8 cellular contexts compared by ENCODE assay signal in the genomic region with DNA sequence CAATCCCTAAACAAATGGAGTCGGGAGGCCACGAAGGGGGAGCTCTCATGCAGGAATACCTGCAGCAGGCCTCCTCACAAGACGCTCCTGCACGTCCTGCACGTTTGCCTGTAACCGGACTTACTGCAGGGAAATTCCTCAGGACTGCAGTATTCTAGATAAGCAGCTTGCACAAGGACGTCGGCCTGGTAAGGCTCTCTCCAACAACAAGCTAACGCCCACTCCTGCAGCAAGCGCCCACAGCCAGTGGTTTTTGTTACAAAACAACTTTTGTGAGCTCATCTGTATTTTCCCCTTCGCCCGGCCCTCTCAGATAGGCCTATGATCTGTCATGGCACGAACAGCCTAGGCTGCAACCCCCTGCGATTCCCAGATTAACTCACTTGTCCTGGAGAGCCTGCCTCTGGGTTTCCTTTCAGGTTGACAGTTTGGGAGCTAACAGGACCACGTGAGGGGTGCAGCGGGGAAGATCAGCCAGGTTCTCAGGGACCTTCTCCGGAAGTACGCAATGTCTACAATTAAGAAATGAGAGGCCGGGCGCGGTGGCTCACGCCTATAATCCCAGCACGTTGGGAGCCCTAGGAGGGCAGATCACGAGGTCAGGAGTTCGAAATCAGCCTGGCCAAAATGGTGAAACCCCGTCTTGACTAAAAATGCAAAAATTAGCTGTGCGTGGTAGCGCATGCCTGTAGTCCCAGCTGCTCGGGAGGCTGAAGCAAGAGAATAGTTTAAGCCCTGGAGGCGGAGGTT. TPM values are rescaled to one million over a fixed set of nuclear protein-coding genes. Genes with fewer than 3 reads are reported as not detected.
DNase-seq lines count a peak whose midpoint lies in the region; TF ChIP-seq lines count a peak whose summit lies in the region.

No MANE protein-coding gene starts in this region.

- in situ Hi-C loops in transverse colon (cut with MboI; ENCODE audit: low pct_ligation_motif_present in 1 of 4, low pct_unique_long_range_greater_than_20kb in 1 of 4, low sequenced_read_pairs in 3 of 4) = no loop called here

- H4K20me1 ChIP-seq in DOHH2 (ENCODE audit: control insufficient read depth, insufficient read depth, low read depth, low read length) (peaks cover 7% of the 10 kb centered on the region; the same call in 1 of the 2 replicates), neural progenitor cell (ENCODE audit: low read depth) (peaks cover 37% of the 10 kb centered on the region)

- peaks cover 8% of the 10 kb centered on the region for H3K36me3 Mint-ChIP-seq in neural progenitor cell

- DNase-seq in NCI-H2171 treated with DMSO at 0.1 percent for 48 hours (lab: John Stamatoyannopoulos, UW) (peak; percentile 37), fibroblast of gingiva (ENCODE audit: low read depth) (peak; percentile 61), neural progenitor cell (ENCODE audit: low spot score) (no peak), transverse colon (peak; percentile 58), NCI-H1930 (lab: John Stamatoyannopoulos, UW) (no peak), NCI-H2107 (lab: John Stamatoyannopoulos, UW) (no peak)
- peak; percentile 64 for DNase-seq in activated T-cell treated with anti-CD3 and anti-CD28 coated beads, Interleukin-2, amount 50 U/mL, for 1 hour

- H3K27ac Mint-ChIP-seq in neural progenitor cell = peak overlapping the region; percentile 86

- no peak for TF ChIP-seq CTCF in DOHH2 (IDR thresholded peaks at IDR 0.05; ENCODE audit: low read depth, low read length, poor library complexity, severe bottlenecking)
- no peak for TF ChIP-seq CTCF in neural progenitor cell (IDR thresholded peaks at IDR 0.05)
- TF ChIP-seq CTCF in transverse colon (IDR thresholded peaks at IDR 0.05) = no peak

- H3K27me3 Mint-ChIP-seq in neural progenitor cell (ENCODE audit: insufficient read depth, low read depth) = peaks cover 2% of the 10 kb centered on the region

- peak overlapping the region; percentile 98 for H3K4me3 ChIP-seq in DOHH2 (ENCODE audit: low read length)
- H3K4me3 ChIP-seq in neural progenitor cell = peak overlapping the region; percentile 92
- peak overlapping the region; percentile 93 to 98 (median 94) for H3K4me3 ChIP-seq in transverse colon

- H3K36me3 ChIP-seq in DOHH2 (ENCODE audit: control insufficient read depth, low read length) = peaks cover 3% of the 10 kb centered on the region
- no peaks in the 10 kb centered on the region for H3K36me3 ChIP-seq in neural progenitor cell
- no peaks in the 10 kb centered on the region for H3K36me3 ChIP-seq in transverse colon

- no peak overlapping the region for H2AFZ ChIP-seq in neural progenitor cell (replicated peaks)

- H3K9me3 Mint-ChIP-seq in neural progenitor cell = no peaks in the 10 kb centered on the region

- H3K9ac ChIP-seq in neural progenitor cell = peak overlapping the region; percentile 0

- peak overlapping the region; percentile 95 for H3K4me3 Mint-ChIP-seq in neural progenitor cell

- H3K9me2 ChIP-seq in DOHH2 (replicated peaks; ENCODE audit: control insufficient read depth, low read length) = no peaks in the 10 kb centered on the region

- peaks cover 26% of the 10 kb centered on the region for H3K4me1 ChIP-seq in DOHH2 (ENCODE audit: control insufficient read depth, low read length)
- peaks cover 11% of the 10 kb centered on the region for H3K4me1 ChIP-seq in neural progenitor cell
- peaks cover 20 to 30% (median 28%) of the 10 kb centered on the region in 4 donors for H3K4me1 ChIP-seq in transverse colon

- H3K4me1 Mint-ChIP-seq in neural progenitor cell = peaks cover 26% of the 10 kb centered on the region

- H3K9me3 ChIP-seq in DOHH2 (ENCODE audit: control insufficient read depth, insufficient read depth, low read length) (no peaks in the 10 kb centered on the region), neural progenitor cell (ENCODE audit: low read depth) (no peaks in the 10 kb centered on the region), transverse colon (no peaks in the 10 kb centered on the region)

- H3K79me2 ChIP-seq in DOHH2 (ENCODE audit: control insufficient read depth, low read length) (peaks cover 25% of the 10 kb centered on the region), neural progenitor cell (ENCODE audit: low read depth) (peaks cover 30% of the 10 kb centered on the region)

- H3F3A ChIP-seq in DOHH2 (ENCODE audit: control insufficient read depth, insufficient read depth) (peaks cover 3% of the 10 kb centered on the region; the same call in 1 of the 2 replicates), neural progenitor cell (ENCODE audit: low read depth) (peaks cover 19% of the 10 kb centered on the region)

- no peak for TF ChIP-seq EP300 in transverse colon (IDR thresholded peaks at IDR 0.05; ENCODE audit: low read depth)

- H3K4me2 ChIP-seq in DOHH2 (ENCODE audit: low read length) = peak overlapping the region; percentile 99
- H3K4me2 ChIP-seq in neural progenitor cell = peak overlapping the region; percentile 81

- TF ChIP-seq POLR2A in transverse colon (IDR thresholded peaks at IDR 0.05) = no peak

- H3K27me3 ChIP-seq in DOHH2 (ENCODE audit: control insufficient read depth, low read length) (no peaks in the 10 kb centered on the region), neural progenitor cell (no peaks in the 10 kb centered on the region), transverse colon (no peaks in the 10 kb centered on the region)

- 12 to 20% methylated on average over 4 to 29 of the region's 30 CpGs for WGBS in transverse colon (ENCODE audit: low coverage in 1 of 2), 2 donors

- H3K27ac ChIP-seq in DOHH2 (ENCODE audit: low read depth, low read length) (no peak overlapping the region), neural progenitor cell (no peak overlapping the region), transverse colon (peak overlapping the region; percentile 100)

- intact Hi-C loops in transverse colon (cut with DNase I; ENCODE audit: low total_unique reads) = no loop called here

RNA-seq across cellular contexts. Expression of a gene that starts 0.9 kb away (rescaled TPM):
- 7.5 and 71.6 TPM in 2 replicates for total RNA-seq in neural progenitor cell (ENCODE audit: low replicate concordance)
- total RNA-seq in transverse colon = 100 to 1,000 TPM in 3 of 4 donors, 10 to 100 TPM in 1; 94.2 to 346 (median 224) TPM

RNA-seq across cellular contexts. Expression of a gene that starts 14.4 kb away (rescaled TPM):
- 2.5 and 7.8 TPM in 2 replicates for total RNA-seq in neural progenitor cell (ENCODE audit: low replicate concordance)
- 1 to 10 TPM; 1.5 to 4.6 (median 3.7) TPM for total RNA-seq in transverse colon

RNA-seq across cellular contexts. Expression of a gene that starts 17.6 kb away (rescaled TPM):
- total RNA-seq in neural progenitor cell (ENCODE audit: low replicate concordance) (4.2 and 4.7 TPM in 2 replicates), transverse colon (10 to 100 TPM in 2 of 4 donors, 1 to 10 TPM in 2; 4.9 to 58.9 (median 9.9) TPM)

RNA-seq across cellular contexts. Expression of a gene that starts 39.7 kb away (rescaled TPM):
- total RNA-seq in neural progenitor cell (ENCODE audit: low replicate concordance) = 82.5 and 94.1 TPM in 2 replicates
- 100 to 1,000 TPM in 3 of 4 donors, 10 to 100 TPM in 1; 95.0 to 162 (median 136) TPM for total RNA-seq in transverse colon

RNA-seq across cellular contexts. Expression of a gene that starts 44.4 kb away (rescaled TPM):
- total RNA-seq in neural progenitor cell (ENCODE audit: low replicate concordance) (12.6 and 16.9 TPM in 2 replicates), transverse colon (100 to 1,000 TPM in 1 of 4 donors, 10 to 100 TPM in 3; 28.4 to 183 (median 60.5) TPM)

Comparison
In these comparisons a context has a peak if more than half of its experiments do, and no peak if none do; other contexts are left out.
1. H3K27ac ChIP-seq: peak in transverse colon (4 of 4); none in DOHH2 (single experiment) and neural progenitor cell (single experiment).
2. DNase-seq: peak in NCI-H2171 treated with DMSO at 0.1 percent for 48 hours (single experiment), activated T-cell treated with anti-CD3 and anti-CD28 coated beads, Interleukin-2, amount 50 U/mL, for 1 hour (single experiment), fibroblast of gingiva (single experiment) and transverse colon (single experiment); none in neural progenitor cell (single experiment), NCI-H1930 (0 of 2) and NCI-H2107 (single experiment).
3. Peak in every context shown above with its lines, with median percentiles within 50 percentile points of each other: H3K4me3 ChIP-seq.